ENCODE assay signal across 13 cellular contexts in genomic region chr2:217695033-217695520, GRCh38.
DNase-seq lines count a peak whose midpoint lies in the region; ATAC-seq and TF ChIP-seq lines count a peak whose summit lies in the region.
"Had no signal": no experiment of that assay in that cellular context is flagged by ENCODE, and none has a peak within 500 bp of the region (broad histone marks: within the 10 kb centered on the region; RNA-seq: fewer than 3 reads in every experiment).

No MANE protein-coding gene starts in this region.

- CTCF ChIA-PET in IMR-90 (lab: Yijun Ruan, JAX): interaction anchor here (0.8 kb wide), 1 partner anchor 45 kb away, joined by 4 read pairs; no protein-coding TSS in a partner anchor

- no peak for TF ChIP-seq CTCF in IMR-90 (conservative IDR thresholded peaks at IDR 0.05; ENCODE audit: low read depth, low read length)
- no peak for TF ChIP-seq CTCF in choroid plexus epithelial cell (conservative IDR thresholded peaks at IDR 0.05; ENCODE audit: low read depth, low read length)

- BruUV-seq in IMR-90 (replicated peaks; lab: Mats Ljungman, UMichigan): no TSS peak

- intact Hi-C loops in IMR-90 (cut with micrococcal nuclease): no loop called here

- peak overlapping the region; percentile 71 for H3K9ac ChIP-seq in IMR-90 (ENCODE audit: low read depth, low read length)

- peak overlapping the region; percentile 95 for H2BK5ac ChIP-seq in IMR-90 (ENCODE audit: low read depth, low read length, poor library complexity, severe bottlenecking)

- peak overlapping the region; percentile 85 for H3K14ac ChIP-seq in IMR-90 (replicated peaks; ENCODE audit: low read depth, low read length)

- H2BK20ac ChIP-seq in IMR-90 (ENCODE audit: low read depth, low read length): peak overlapping the region; percentile 98

- 43% methylated on average over 3 of the region's 3 CpGs; no CpG with 5 or more reads in 1 of the 2 experiments for WGBS in IMR-90 (ENCODE audit: extremely low coverage in 2 of 2, insufficient read length in 1 of 2), 2 experiments

- dilution Hi-C loops in IMR-90 (cut with HindIII; ENCODE audit: low sequenced_read_pairs, unreplicated experiment): no loop called here

- no peak for TF ChIP-seq POLR2A in IMR-90 (IDR thresholded peaks at IDR 0.05; ENCODE audit: low read depth, low read length)

- DNase-seq in A172 (ENCODE audit: low spot score) (peak; percentile 76), IMR-90 (peak; percentile 97), choroid plexus epithelial cell (ENCODE audit: low read depth) (peak; percentile 99), medulla oblongata (ENCODE audit: extremely low spot score) (peak; percentile 12), NCI-H526 treated with DMSO at 0.1 percent for 48 hours (lab: John Stamatoyannopoulos, UW) (no peak), NOMO-1 treated with dmso at 0.1 percent for 144 hours (lab: John Stamatoyannopoulos, UW; ENCODE audit: unreplicated experiment) (no peak), T-helper 9 cell (no peak)
- no peak for DNase-seq in effector CD4-positive, alpha-beta T cell
- DNase-seq: body of pancreas; CD4-positive, alpha-beta T cell; left colon; NCI-H82; stimulated activated CD4-positive, alpha-beta T cell treated with anti-CD3 and anti-CD28 coated beads, Interleukin-12 subunit alpha, Interleukin-12 subunit beta, amount 100 ng/mL, for 4 hours had no signal

- no peaks in the 10 kb centered on the region for H3K79me1 ChIP-seq in IMR-90 (ENCODE audit: low read depth in 1 of 2, low read length in 2 of 2)

- H2BK15ac ChIP-seq in IMR-90 (ENCODE audit: low read depth, low read length): peak overlapping the region; percentile 75; the same call in 2 of the 3 replicates

- H3K4ac ChIP-seq in IMR-90 (ENCODE audit: low read depth, low read length): peak overlapping the region; percentile 93

- H2BK120ac ChIP-seq in IMR-90 (ENCODE audit: low read depth, low read length): peak overlapping the region; percentile 97

- H2AK5ac ChIP-seq in IMR-90 (ENCODE audit: low read depth, low read length): peak overlapping the region; percentile 91; the same call in 1 of the 2 replicates

- H3K4me3 ChIP-seq in IMR-90 (ENCODE audit: insufficient read depth, low read depth, low read length) (no peak overlapping the region; the same call in 1 of the 2 replicates), choroid plexus epithelial cell (ENCODE audit: low read depth, low read length) (no peak overlapping the region)
- H3K4me3 ChIP-seq: body of pancreas had no signal

- peaks cover 18% of the 10 kb centered on the region for H3K4me1 ChIP-seq in IMR-90 (ENCODE audit: control insufficient read depth, insufficient read depth, low read length)
- H3K4me1 ChIP-seq: body of pancreas had no signal

- H3K27me3 ChIP-seq in IMR-90 (ENCODE audit: control insufficient read depth, insufficient read depth, low read length): no peaks in the 10 kb centered on the region
- H3K27me3 ChIP-seq: body of pancreas had no signal

- POLR2A ChIA-PET in IMR-90 (lab: Charles Lee; ENCODE audit: unreplicated experiment): interaction anchor here (0.8 kb wide), 1 partner anchor 12 kb away, joined by 3 read pairs; no protein-coding TSS in a partner anchor

- H3K56ac ChIP-seq in IMR-90 (ENCODE audit: extremely low read depth, insufficient read depth, low read length): peak overlapping the region; percentile 88

- peak overlapping the region; percentile 99 for H4K5ac ChIP-seq in IMR-90 (ENCODE audit: low read depth, low read length)

- TF ChIP-seq RAD21 in IMR-90 (IDR thresholded peaks at IDR 0.05; ENCODE audit: low read length): peak; percentile 11; the same call in 1 of the 2 replicates

- in situ Hi-C loops in IMR-90 (cut with MboI; ENCODE audit: low sequenced_read_pairs): no loop called here

- H2AFZ ChIP-seq in IMR-90 (replicated peaks; ENCODE audit: low read length, poor library complexity): peak overlapping the region; percentile 36

- peak overlapping the region; percentile 94 for H4K91ac ChIP-seq in IMR-90 (ENCODE audit: insufficient read depth, low read depth, low read length)

- H3K27ac ChIP-seq in IMR-90 (ENCODE audit: insufficient read depth, low read length): peak overlapping the region; percentile 93
- H3K27ac ChIP-seq: body of pancreas had no signal

- peak overlapping the region; percentile 86 for H3K4me2 ChIP-seq in IMR-90 (ENCODE audit: low read depth, low read length)

- H4K8ac ChIP-seq in IMR-90 (ENCODE audit: low read depth in 2 of 2, low read length in 2 of 2): peak overlapping the region; percentile 75 to 86

- H3K23ac ChIP-seq in IMR-90 (ENCODE audit: low read depth, low read length): peak overlapping the region; percentile 81

- peak overlapping the region; percentile 35 for H2AK9ac ChIP-seq in IMR-90 (replicated peaks; ENCODE audit: low read depth, low read length, poor library complexity)

- peaks cover 5% of the 10 kb centered on the region; the same call in 1 of the 2 replicates for H3K9me1 ChIP-seq in IMR-90 (ENCODE audit: insufficient read depth, low read length)

- no peaks in the 10 kb centered on the region for H4K20me1 ChIP-seq in IMR-90 (ENCODE audit: insufficient read depth, low read length)

- H3K18ac ChIP-seq in IMR-90 (ENCODE audit: low read depth, low read length): peak overlapping the region; percentile 99

- peak; percentile 81 for ATAC-seq in IMR-90 (ENCODE audit: low read depth)
- ATAC-seq: body of pancreas, left colon had no signal

- no peaks in the 10 kb centered on the region for H3K9me3 ChIP-seq in IMR-90 (ENCODE audit: control insufficient read depth, insufficient read depth, low read length)
- H3K9me3 ChIP-seq: body of pancreas had no signal

- no peaks in the 10 kb centered on the region for H3K36me3 ChIP-seq in IMR-90 (ENCODE audit: control insufficient read depth, insufficient read depth, low read length)

TF ChIP-seq in IMR-90, 13 proteins besides CTCF, POLR2A, EP300 and RAD21:
- TF ChIP-seq FOS (IDR thresholded peaks at IDR 0.05; ENCODE audit: low read depth, low read length): peak; percentile 48
- no peak for TF ChIP-seq MXI1 (IDR thresholded peaks at IDR 0.05; ENCODE audit: borderline replicate concordance, low read depth, low read length)
- TF ChIP-seq MAZ (IDR thresholded peaks at IDR 0.05; ENCODE audit: borderline replicate concordance, low read depth, low read length): 0 out of 2 replicates have a peak, but pooled peaks have one; percentile 27
- peak; percentile 49 for TF ChIP-seq RCOR1 (IDR thresholded peaks at IDR 0.05; ENCODE audit: insufficient replicate concordance, low read length)
- TF ChIP-seq BHLHE40 (IDR thresholded peaks at IDR 0.05; ENCODE audit: low read depth, low read length): peak; percentile 63
- TF ChIP-seq ELK1 (IDR thresholded peaks at IDR 0.05; ENCODE audit: borderline replicate concordance, low read depth, low read length): no peak
- peak; percentile 86; the same call in 1 of the 2 replicates for TF ChIP-seq NFE2L2 (IDR thresholded peaks at IDR 0.05; ENCODE audit: low read depth, low read length)
- TF ChIP-seq CHD1 (IDR thresholded peaks at IDR 0.05; ENCODE audit: low read depth, low read length): peak; percentile 69; the same call in 1 of the 2 replicates
- no peak for TF ChIP-seq RFX5 (IDR thresholded peaks at IDR 0.05; ENCODE audit: low read depth, low read length)
- TF ChIP-seq MAFK (IDR thresholded peaks at IDR 0.05; ENCODE audit: low read depth, low read length): peak; percentile 52; the same call in 1 of the 2 replicates
- peak; percentile 98 for TF ChIP-seq CEBPB (IDR thresholded peaks at IDR 0.05; ENCODE audit: low read depth, low read length)
- no peak; the same call in 1 of the 2 replicates for TF ChIP-seq SMC3 (IDR thresholded peaks at IDR 0.05; ENCODE audit: low read depth, low read length)

Comparison
In these comparisons a context has a peak if more than half of its experiments do, and no peak if none do; other contexts are left out.
1. DNase-seq: peak in A172 (single experiment), IMR-90 (single experiment), choroid plexus epithelial cell (single experiment) and medulla oblongata (single experiment); none in NCI-H526 treated with DMSO at 0.1 percent for 48 hours (single experiment), effector CD4-positive, alpha-beta T cell (single experiment), NOMO-1 treated with dmso at 0.1 percent for 144 hours (single experiment) and T-helper 9 cell (single experiment).